22 cellular contexts compared by ENCODE assay signal in genomic region chr1:243756529-243756928, GRCh38.
"Had no signal": no experiment of that assay in that cellular context is flagged by ENCODE, and none has a peak within 500 bp of the region (broad histone marks: within the 10 kb centered on the region; RNA-seq: fewer than 3 reads in every experiment).

No MANE protein-coding gene starts in this region.

- H3K4me3 ChIP-seq: esophagus muscularis mucosa, gastroesophageal sphincter, right atrium auricular region, spleen, thoracic aorta, upper lobe of left lung had no signal

- H3K27ac Mint-ChIP-seq: activated CD4-positive, alpha-beta memory T cell treated with anti-CD3 and anti-CD28 coated beads for 36 hours; activated naive CD8-positive, alpha-beta T cell; activated T-helper 1 cell treated with anti-CD3 and anti-CD28 coated beads, Interleukin-12 subunit alpha, Interleukin-12 subunit beta, Interleukin-2, Interleukin-4 antibody, amounts not matched to agents 30 ng/mL and 10 ng/mL and 1 ng/mL, durations not matched to agents 14 hours and 24 hours and 36 hours; progenitor cell of endocrine pancreas had no signal

- H3K9me3 ChIP-seq: esophagus muscularis mucosa, gastroesophageal sphincter, right atrium auricular region, spleen, thoracic aorta, upper lobe of left lung had no signal

- DNase-seq: activated CD4-positive, alpha-beta memory T cell treated with anti-CD3 and anti-CD28 coated beads for 36 hours; activated CD4-positive, alpha-beta T cell treated with anti-CD3 and anti-CD28 coated beads for 48 hours; activated gamma-delta T cell treated with Interleukin-2 at 50 U/mL for 16 hours; amygdala; effector CD8-positive, alpha-beta T cell; head of caudate nucleus; hypothalamus; left ventricle myocardium superior; midbrain; natural killer cell; spleen; stimulated activated CD4-positive, alpha-beta T cell treated with anti-CD3 and anti-CD28 coated beads, Interleukin-4, amount 100 ng/mL, for 1 hour; stimulated activated naive CD4-positive, alpha-beta T cell treated with Interleukin-2 at 50 U/mL for 16 hours; T1000; upper lobe of left lung had no signal

- H3K27ac ChIP-seq: esophagus muscularis mucosa, gastroesophageal sphincter, right atrium auricular region, spleen, thoracic aorta, upper lobe of left lung had no signal

- H3K4me3 Mint-ChIP-seq: activated CD4-positive, alpha-beta memory T cell treated with anti-CD3 and anti-CD28 coated beads for 36 hours; activated naive CD8-positive, alpha-beta T cell; activated T-helper 1 cell treated with anti-CD3 and anti-CD28 coated beads, Interleukin-12 subunit alpha, Interleukin-12 subunit beta, Interleukin-2, Interleukin-4 antibody, amounts not matched to agents 30 ng/mL and 10 ng/mL and 1 ng/mL, durations not matched to agents 14 hours and 24 hours and 36 hours; natural killer cell had no signal

- H3K4me1 ChIP-seq: spleen, upper lobe of left lung had no signal

- ATAC-seq: gastroesophageal sphincter, left ventricle myocardium superior, natural killer cell had no signal

- H3K27me3 Mint-ChIP-seq: activated CD4-positive, alpha-beta memory T cell treated with anti-CD3 and anti-CD28 coated beads for 36 hours; activated naive CD8-positive, alpha-beta T cell; progenitor cell of endocrine pancreas had no signal

- H3K36me3 ChIP-seq: esophagus muscularis mucosa, gastroesophageal sphincter, right atrium auricular region, spleen, thoracic aorta, upper lobe of left lung had no signal

- H3K27me3 ChIP-seq: esophagus muscularis mucosa, gastroesophageal sphincter, right atrium auricular region, spleen, upper lobe of left lung had no signal

- H3K9me3 Mint-ChIP-seq: activated CD4-positive, alpha-beta memory T cell treated with anti-CD3 and anti-CD28 coated beads for 36 hours; activated T-helper 1 cell treated with anti-CD3 and anti-CD28 coated beads, Interleukin-12 subunit alpha, Interleukin-12 subunit beta, Interleukin-2, Interleukin-4 antibody, amounts not matched to agents 30 ng/mL and 10 ng/mL and 1 ng/mL, durations not matched to agents 14 hours and 24 hours and 36 hours; natural killer cell had no signal

- H3K36me3 Mint-ChIP-seq: activated CD4-positive, alpha-beta memory T cell treated with anti-CD3 and anti-CD28 coated beads for 36 hours; natural killer cell had no signal
